In the genomic region with DNA sequence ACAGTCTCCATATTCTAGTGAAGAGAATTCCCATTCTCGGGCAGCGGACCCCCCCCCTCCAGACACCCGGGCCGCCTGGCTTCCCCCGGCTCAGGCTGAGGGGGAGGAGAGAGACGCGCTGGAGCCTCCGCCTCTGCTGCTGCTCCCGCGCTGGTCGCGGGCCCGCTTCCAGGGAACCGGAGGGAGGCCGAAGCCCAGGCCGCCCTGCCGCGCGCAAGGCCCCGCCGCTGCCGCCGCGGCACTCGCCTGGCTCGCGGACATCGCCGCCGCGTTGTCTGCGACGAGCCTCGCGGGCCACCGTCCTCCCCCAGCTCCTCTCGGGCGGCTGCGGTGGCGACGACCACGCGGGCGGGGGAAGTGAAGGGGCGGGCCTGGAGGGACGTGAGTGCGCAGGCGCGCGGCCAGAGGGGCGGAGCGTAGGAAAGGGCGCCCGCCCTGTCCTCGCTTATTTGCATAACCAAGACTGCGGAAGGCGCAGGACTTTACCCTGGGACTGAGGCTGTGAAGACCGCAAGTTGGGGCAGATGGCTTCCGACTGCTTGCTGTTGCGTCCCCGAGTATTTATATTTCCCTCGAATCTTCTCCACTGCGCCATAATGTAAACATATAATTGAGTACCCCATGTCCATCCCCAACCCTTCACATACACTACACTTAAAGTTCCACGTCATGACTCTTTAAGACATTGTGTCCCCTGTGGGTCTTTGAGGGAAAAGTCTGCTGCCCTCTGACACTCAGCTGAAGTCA, we compare ENCODE assay signal across 1 cellular context.
A peak's percentile ranks its signal among the peaks of the same experiment; 100 is the strongest.
TF ChIP-seq lines count a peak whose summit lies in the region.

A gene with protein sequence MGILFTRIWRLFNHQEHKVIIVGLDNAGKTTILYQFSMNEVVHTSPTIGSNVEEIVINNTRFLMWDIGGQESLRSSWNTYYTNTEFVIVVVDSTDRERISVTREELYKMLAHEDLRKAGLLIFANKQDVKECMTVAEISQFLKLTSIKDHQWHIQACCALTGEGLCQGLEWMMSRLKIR (minus strand): TSS at position 279 of the 747 bp plus-strand sequence. CDS start 245 bp downstream, at position 34.

TF ChIP-seq in WTC11, 78 proteins besides CTCF, POLR2A, EP300 and RAD21 (continued from another document):
- TF ChIP-seq, protein P1, sequence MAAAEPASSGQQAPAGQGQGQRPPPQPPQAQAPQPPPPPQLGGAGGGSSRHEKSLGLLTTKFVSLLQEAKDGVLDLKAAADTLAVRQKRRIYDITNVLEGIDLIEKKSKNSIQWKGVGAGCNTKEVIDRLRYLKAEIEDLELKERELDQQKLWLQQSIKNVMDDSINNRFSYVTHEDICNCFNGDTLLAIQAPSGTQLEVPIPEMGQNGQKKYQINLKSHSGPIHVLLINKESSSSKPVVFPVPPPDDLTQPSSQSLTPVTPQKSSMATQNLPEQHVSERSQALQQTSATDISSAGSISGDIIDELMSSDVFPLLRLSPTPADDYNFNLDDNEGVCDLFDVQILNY (CRISPR knock-in tag; IDR thresholded peaks at IDR 0.05) = 0 out of 2 replicates have a peak, but pooled peaks have one; percentile 38
- TF ChIP-seq, protein P2, sequence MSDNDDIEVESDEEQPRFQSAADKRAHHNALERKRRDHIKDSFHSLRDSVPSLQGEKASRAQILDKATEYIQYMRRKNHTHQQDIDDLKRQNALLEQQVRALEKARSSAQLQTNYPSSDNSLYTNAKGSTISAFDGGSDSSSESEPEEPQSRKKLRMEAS (CRISPR knock-in tag; IDR thresholded peaks at IDR 0.05) = peak; percentile 61; the same call in 1 of the 2 replicates
- TF ChIP-seq, protein P3, sequence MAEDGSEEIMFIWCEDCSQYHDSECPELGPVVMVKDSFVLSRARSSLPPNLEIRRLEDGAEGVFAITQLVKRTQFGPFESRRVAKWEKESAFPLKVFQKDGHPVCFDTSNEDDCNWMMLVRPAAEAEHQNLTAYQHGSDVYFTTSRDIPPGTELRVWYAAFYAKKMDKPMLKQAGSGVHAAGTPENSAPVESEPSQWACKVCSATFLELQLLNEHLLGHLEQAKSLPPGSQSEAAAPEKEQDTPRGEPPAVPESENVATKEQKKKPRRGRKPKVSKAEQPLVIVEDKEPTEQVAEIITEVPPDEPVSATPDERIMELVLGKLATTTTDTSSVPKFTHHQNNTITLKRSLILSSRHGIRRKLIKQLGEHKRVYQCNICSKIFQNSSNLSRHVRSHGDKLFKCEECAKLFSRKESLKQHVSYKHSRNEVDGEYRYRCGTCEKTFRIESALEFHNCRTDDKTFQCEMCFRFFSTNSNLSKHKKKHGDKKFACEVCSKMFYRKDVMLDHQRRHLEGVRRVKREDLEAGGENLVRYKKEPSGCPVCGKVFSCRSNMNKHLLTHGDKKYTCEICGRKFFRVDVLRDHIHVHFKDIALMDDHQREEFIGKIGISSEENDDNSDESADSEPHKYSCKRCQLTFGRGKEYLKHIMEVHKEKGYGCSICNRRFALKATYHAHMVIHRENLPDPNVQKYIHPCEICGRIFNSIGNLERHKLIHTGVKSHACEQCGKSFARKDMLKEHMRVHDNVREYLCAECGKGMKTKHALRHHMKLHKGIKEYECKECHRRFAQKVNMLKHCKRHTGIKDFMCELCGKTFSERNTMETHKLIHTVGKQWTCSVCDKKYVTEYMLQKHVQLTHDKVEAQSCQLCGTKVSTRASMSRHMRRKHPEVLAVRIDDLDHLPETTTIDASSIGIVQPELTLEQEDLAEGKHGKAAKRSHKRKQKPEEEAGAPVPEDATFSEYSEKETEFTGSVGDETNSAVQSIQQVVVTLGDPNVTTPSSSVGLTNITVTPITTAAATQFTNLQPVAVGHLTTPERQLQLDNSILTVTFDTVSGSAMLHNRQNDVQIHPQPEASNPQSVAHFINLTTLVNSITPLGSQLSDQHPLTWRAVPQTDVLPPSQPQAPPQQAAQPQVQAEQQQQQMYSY (CRISPR knock-in tag; IDR thresholded peaks at IDR 0.05) = no peak
- TF ChIP-seq ZNF317 (CRISPR knock-in tag; IDR thresholded peaks at IDR 0.05; ENCODE audit: borderline replicate concordance, low read depth) (no peak), CBFB (CRISPR knock-in tag; IDR thresholded peaks at IDR 0.05; ENCODE audit: low read depth) (no peak), FOXK1 (CRISPR knock-in tag; IDR thresholded peaks at IDR 0.05) (peak; percentile 87), HMGA2 (CRISPR knock-in tag; IDR thresholded peaks at IDR 0.05) (no peak), SP1 (CRISPR knock-in tag; conservative IDR thresholded peaks at IDR 0.05) (peak; percentile 96), KAT7 (CRISPR knock-in tag; IDR thresholded peaks at IDR 0.05; ENCODE audit: borderline replicate concordance) (0 out of 2 replicates have a peak, but pooled peaks have one; percentile 28), NFE2L1 (CRISPR knock-in tag; IDR thresholded peaks at IDR 0.05) (peak; percentile 47; the same call in 1 of the 2 replicates), ZNF263 (CRISPR knock-in tag; IDR thresholded peaks at IDR 0.05; ENCODE audit: low read depth) (peak; percentile 94), ATF1 (CRISPR knock-in tag; IDR thresholded peaks at IDR 0.05) (no peak), ZNF121 (CRISPR knock-in tag; IDR thresholded peaks at IDR 0.05) (0 out of 2 replicates have a peak, but pooled peaks have one; percentile 8), GABPB1 (CRISPR knock-in tag; IDR thresholded peaks at IDR 0.05) (peak; percentile 56; the same call in 1 of the 2 replicates), NFYB (CRISPR knock-in tag; conservative IDR thresholded peaks at IDR 0.05; ENCODE audit: low read depth) (no peak), ZNF396 (CRISPR knock-in tag; IDR thresholded peaks at IDR 0.05; ENCODE audit: borderline replicate concordance) (no peak), FOXP1 (CRISPR knock-in tag; IDR thresholded peaks at IDR 0.05; ENCODE audit: borderline replicate concordance) (peak; percentile 84), ZNF232 (CRISPR knock-in tag; IDR thresholded peaks at IDR 0.05) (peak; percentile 83; the same call in 1 of the 2 replicates), SMAD4 (CRISPR knock-in tag; IDR thresholded peaks at IDR 0.05) (no peak), RELA (CRISPR knock-in tag; IDR thresholded peaks at IDR 0.05; ENCODE audit: borderline replicate concordance) (peak; percentile 82; the same call in 1 of the 2 replicates), FOXJ3 (CRISPR knock-in tag; IDR thresholded peaks at IDR 0.05; ENCODE audit: borderline replicate concordance) (no peak), IRF2 (CRISPR knock-in tag; IDR thresholded peaks at IDR 0.05; ENCODE audit: borderline replicate concordance, low read depth) (no peak)
- TF ChIP-seq, protein P4, sequence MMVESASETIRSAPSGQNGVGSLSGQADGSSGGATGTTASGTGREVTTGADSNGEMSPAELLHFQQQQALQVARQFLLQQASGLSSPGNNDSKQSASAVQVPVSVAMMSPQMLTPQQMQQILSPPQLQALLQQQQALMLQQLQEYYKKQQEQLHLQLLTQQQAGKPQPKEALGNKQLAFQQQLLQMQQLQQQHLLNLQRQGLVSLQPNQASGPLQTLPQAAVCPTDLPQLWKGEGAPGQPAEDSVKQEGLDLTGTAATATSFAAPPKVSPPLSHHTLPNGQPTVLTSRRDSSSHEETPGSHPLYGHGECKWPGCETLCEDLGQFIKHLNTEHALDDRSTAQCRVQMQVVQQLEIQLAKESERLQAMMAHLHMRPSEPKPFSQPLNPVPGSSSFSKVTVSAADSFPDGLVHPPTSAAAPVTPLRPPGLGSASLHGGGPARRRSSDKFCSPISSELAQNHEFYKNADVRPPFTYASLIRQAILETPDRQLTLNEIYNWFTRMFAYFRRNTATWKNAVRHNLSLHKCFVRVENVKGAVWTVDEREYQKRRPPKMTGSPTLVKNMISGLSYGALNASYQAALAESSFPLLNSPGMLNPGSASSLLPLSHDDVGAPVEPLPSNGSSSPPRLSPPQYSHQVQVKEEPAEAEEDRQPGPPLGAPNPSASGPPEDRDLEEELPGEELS (CRISPR knock-in tag; IDR thresholded peaks at IDR 0.05) = peak; percentile 97
- TF ChIP-seq, protein P5, sequence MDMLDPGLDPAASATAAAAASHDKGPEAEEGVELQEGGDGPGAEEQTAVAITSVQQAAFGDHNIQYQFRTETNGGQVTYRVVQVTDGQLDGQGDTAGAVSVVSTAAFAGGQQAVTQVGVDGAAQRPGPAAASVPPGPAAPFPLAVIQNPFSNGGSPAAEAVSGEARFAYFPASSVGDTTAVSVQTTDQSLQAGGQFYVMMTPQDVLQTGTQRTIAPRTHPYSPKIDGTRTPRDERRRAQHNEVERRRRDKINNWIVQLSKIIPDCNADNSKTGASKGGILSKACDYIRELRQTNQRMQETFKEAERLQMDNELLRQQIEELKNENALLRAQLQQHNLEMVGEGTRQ (CRISPR knock-in tag; IDR thresholded peaks at IDR 0.05) = no peak
- TF ChIP-seq, protein P6, sequence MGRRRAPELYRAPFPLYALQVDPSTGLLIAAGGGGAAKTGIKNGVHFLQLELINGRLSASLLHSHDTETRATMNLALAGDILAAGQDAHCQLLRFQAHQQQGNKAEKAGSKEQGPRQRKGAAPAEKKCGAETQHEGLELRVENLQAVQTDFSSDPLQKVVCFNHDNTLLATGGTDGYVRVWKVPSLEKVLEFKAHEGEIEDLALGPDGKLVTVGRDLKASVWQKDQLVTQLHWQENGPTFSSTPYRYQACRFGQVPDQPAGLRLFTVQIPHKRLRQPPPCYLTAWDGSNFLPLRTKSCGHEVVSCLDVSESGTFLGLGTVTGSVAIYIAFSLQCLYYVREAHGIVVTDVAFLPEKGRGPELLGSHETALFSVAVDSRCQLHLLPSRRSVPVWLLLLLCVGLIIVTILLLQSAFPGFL (CRISPR knock-in tag; IDR thresholded peaks at IDR 0.05; ENCODE audit: borderline replicate concordance) = no peak
- TF ChIP-seq, protein P7, sequence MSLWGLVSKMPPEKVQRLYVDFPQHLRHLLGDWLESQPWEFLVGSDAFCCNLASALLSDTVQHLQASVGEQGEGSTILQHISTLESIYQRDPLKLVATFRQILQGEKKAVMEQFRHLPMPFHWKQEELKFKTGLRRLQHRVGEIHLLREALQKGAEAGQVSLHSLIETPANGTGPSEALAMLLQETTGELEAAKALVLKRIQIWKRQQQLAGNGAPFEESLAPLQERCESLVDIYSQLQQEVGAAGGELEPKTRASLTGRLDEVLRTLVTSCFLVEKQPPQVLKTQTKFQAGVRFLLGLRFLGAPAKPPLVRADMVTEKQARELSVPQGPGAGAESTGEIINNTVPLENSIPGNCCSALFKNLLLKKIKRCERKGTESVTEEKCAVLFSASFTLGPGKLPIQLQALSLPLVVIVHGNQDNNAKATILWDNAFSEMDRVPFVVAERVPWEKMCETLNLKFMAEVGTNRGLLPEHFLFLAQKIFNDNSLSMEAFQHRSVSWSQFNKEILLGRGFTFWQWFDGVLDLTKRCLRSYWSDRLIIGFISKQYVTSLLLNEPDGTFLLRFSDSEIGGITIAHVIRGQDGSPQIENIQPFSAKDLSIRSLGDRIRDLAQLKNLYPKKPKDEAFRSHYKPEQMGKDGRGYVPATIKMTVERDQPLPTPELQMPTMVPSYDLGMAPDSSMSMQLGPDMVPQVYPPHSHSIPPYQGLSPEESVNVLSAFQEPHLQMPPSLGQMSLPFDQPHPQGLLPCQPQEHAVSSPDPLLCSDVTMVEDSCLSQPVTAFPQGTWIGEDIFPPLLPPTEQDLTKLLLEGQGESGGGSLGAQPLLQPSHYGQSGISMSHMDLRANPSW (CRISPR knock-in tag; conservative IDR thresholded peaks at IDR 0.05; ENCODE audit: low read depth) = no peak
- TF ChIP-seq, protein P8, sequence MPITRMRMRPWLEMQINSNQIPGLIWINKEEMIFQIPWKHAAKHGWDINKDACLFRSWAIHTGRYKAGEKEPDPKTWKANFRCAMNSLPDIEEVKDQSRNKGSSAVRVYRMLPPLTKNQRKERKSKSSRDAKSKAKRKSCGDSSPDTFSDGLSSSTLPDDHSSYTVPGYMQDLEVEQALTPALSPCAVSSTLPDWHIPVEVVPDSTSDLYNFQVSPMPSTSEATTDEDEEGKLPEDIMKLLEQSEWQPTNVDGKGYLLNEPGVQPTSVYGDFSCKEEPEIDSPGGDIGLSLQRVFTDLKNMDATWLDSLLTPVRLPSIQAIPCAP (CRISPR knock-in tag; IDR thresholded peaks at IDR 0.05) = peak; percentile 71
- TF ChIP-seq, protein P9, sequence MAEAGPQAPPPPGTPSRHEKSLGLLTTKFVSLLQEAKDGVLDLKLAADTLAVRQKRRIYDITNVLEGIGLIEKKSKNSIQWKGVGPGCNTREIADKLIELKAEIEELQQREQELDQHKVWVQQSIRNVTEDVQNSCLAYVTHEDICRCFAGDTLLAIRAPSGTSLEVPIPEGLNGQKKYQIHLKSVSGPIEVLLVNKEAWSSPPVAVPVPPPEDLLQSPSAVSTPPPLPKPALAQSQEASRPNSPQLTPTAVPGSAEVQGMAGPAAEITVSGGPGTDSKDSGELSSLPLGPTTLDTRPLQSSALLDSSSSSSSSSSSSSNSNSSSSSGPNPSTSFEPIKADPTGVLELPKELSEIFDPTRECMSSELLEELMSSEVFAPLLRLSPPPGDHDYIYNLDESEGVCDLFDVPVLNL (CRISPR knock-in tag; IDR thresholded peaks at IDR 0.05; ENCODE audit: borderline replicate concordance, low read depth) = no peak
